Comparison of ENCODE assay signal across 8 cellular contexts in the genomic region with DNA sequence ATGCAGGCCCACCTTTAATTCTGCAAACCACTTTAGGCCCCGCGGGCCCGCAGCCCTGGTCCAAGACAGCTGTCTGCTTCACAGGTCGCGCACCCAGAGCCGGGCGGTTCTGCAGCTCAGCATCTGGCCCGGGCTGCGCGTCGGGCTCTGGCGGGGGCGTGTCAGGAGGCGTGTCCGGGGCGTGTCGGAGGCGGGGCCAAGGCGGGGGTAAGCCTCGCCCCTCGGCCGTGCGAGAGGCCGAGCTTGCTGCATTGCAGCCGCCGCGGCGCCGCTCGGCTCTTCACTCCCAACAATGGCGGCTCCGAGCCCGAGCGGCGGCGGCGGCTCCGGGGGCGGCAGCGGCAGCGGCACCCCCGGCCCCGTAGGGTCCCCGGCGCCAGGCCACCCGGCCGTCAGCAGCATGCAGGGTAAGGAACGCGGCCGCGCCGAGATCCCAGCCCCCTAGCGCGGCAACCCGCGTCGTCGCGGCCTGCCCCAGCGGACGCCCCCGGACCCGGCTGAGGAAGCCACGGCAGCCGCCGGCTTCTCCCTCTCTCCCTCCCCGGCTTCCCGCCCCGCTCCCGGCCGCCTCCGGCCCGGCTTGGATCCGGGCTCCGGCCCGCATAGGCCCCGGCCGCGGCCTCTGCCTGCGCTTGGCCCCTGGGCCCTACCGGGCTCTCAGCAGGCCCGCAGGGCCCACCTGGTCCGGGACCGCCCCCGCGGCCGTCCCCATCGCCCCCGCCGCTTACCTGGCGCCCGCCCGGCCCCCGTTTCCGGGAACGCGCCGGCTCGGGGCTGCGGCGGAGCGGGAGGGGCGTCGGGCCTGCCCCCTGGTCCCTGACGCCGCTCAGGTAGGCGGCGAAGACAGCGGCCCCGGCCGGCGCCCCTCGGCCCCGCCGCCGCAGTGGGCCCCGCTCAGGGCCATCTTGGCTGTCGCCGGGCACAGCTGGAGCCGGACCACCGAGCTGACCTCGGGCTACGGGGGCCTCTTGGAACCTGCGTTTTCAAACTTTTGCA. TPM values are rescaled to one million over a fixed set of nuclear protein-coding genes. Genes with fewer than 3 reads are reported as not detected.
DNase-seq lines count a peak whose midpoint lies in the region; ATAC-seq and TF ChIP-seq lines count a peak whose summit lies in the region.

A gene (plus strand): TSS at position 283 of the 996 bp plus-strand sequence. CDS start 10 bp downstream, at position 293.

- H3K79me2 ChIP-seq in DOHH2 (ENCODE audit: control insufficient read depth, low read length) (peaks cover 47% of the 10 kb centered on the region), neural cell (replicated peaks; ENCODE audit: insufficient read depth, low read length) (peaks cover 45% of the 10 kb centered on the region)

- TF ChIP-seq CTCF in DOHH2 (IDR thresholded peaks at IDR 0.05; ENCODE audit: low read depth, low read length, poor library complexity, severe bottlenecking) (no peak), RWPE2 (IDR thresholded peaks at IDR 0.05; ENCODE audit: poor library complexity, severe bottlenecking) (no peak), neural cell (IDR thresholded peaks at IDR 0.05; ENCODE audit: poor library complexity, severe bottlenecking) (peak; percentile 11)

- H3K9me2 ChIP-seq in DOHH2 (replicated peaks; ENCODE audit: control insufficient read depth, low read length) (no peaks in the 10 kb centered on the region), neural cell (ENCODE audit: insufficient read depth, low read length) (no peaks in the 10 kb centered on the region)

- peaks cover 19% of the 10 kb centered on the region for H3K4me1 ChIP-seq in DOHH2 (ENCODE audit: control insufficient read depth, low read length)
- H3K4me1 ChIP-seq in RWPE2 (ENCODE audit: insufficient read depth, poor library complexity, severe bottlenecking), result peaks cover 33% of the 10 kb centered on the region

- in situ Hi-C loops in KBM-7 (cut with MboI; ENCODE audit: low pct_unique_long_range_greater_than_20kb, low sequenced_read_pairs), result no loop called here

- peak within 1 kb of the TSS; percentile 71 for H3K4me2 ChIP-seq in DOHH2 (ENCODE audit: low read length)
- H3K4me2 ChIP-seq in neural cell (ENCODE audit: low read length), result peak within 1 kb of the TSS; percentile 98

- H3K27me3 ChIP-seq in DOHH2 (ENCODE audit: control insufficient read depth, low read length), result peaks cover 11% of the 10 kb centered on the region
- H3K27me3 ChIP-seq in RWPE2 (ENCODE audit: insufficient read depth, poor library complexity, severe bottlenecking), result no peaks in the 10 kb centered on the region
- H3K27me3 ChIP-seq in neural cell (ENCODE audit: insufficient read depth, low read depth, low read length), result peaks cover 5% of the 10 kb centered on the region

- no peak within 1 kb of the TSS for H2AFZ ChIP-seq in neural cell (ENCODE audit: low read depth, low read length)

- H3K9ac ChIP-seq in neural cell (ENCODE audit: low read length), result peak within 1 kb of the TSS; percentile 90

- H3K4me1 Mint-ChIP-seq in stimulated activated naive CD8-positive, alpha-beta T cell treated with anti-CD3 and anti-CD28 coated beads, Interleukin-15, amount 100 ng/mL, for 72 hours, result peaks cover 42% of the 10 kb centered on the region

- H3F3A ChIP-seq in DOHH2 (ENCODE audit: control insufficient read depth, insufficient read depth) (no peaks in the 10 kb centered on the region), neural cell (ENCODE audit: insufficient read depth, low read length, poor library complexity, severe bottlenecking) (no peaks in the 10 kb centered on the region)

- H3K9me3 Mint-ChIP-seq in stimulated activated naive CD8-positive, alpha-beta T cell treated with anti-CD3 and anti-CD28 coated beads, Interleukin-15, amount 100 ng/mL, for 72 hours, result no peaks in the 10 kb centered on the region

- peak; percentile 93 for ATAC-seq in GM21717 (IDR thresholded peaks at IDR 0.05; ENCODE audit: unreplicated experiment)
- peak; percentile 83 for ATAC-seq in RWPE2 (ENCODE audit: low read depth)
- peak; percentile 97 for ATAC-seq in stimulated activated naive CD8-positive, alpha-beta T cell treated with anti-CD3 and anti-CD28 coated beads, Interleukin-15, amount 100 ng/mL, for 72 hours

- H3K36me3 ChIP-seq in DOHH2 (ENCODE audit: control insufficient read depth, low read length), result peaks cover 5% of the 10 kb centered on the region; the same call in 1 of the 2 replicates
- 0 out of 2 replicates have a peak, but pooled peaks cover 6% of the 10 kb centered on the region for H3K36me3 ChIP-seq in RWPE2 (ENCODE audit: low read depth)
- H3K36me3 ChIP-seq in neural cell (ENCODE audit: insufficient read depth, low read length), result no peaks in the 10 kb centered on the region

- DNase-seq in KBM-7 (peak; percentile 84), RWPE2 (ENCODE audit: low spot score) (peak; percentile 83), fibroblast of the conjunctiva (ENCODE audit: low read depth) (peak; percentile 76)
- peak; percentile 95 for DNase-seq in activated effector memory CD4-positive, alpha-beta T cell treated with Interleukin-2 at 50 U/mL for 16 hours
- DNase-seq in stimulated activated naive CD8-positive, alpha-beta T cell treated with anti-CD3 and anti-CD28 coated beads, Interleukin-15, amount 100 ng/mL, for 72 hours, result peak; percentile 92 to 94

- H3K27me3 Mint-ChIP-seq in stimulated activated naive CD8-positive, alpha-beta T cell treated with anti-CD3 and anti-CD28 coated beads, Interleukin-15, amount 100 ng/mL, for 72 hours, result peaks cover 10% of the 10 kb centered on the region

- H3K27ac ChIP-seq in DOHH2 (ENCODE audit: low read depth, low read length) (peak within 1 kb of the TSS; percentile 30), RWPE2 (ENCODE audit: poor library complexity, severe bottlenecking) (peak within 1 kb of the TSS; percentile 83), neural cell (ENCODE audit: low read length) (peak within 1 kb of the TSS; percentile 70)

- no peak for TF ChIP-seq RAD21 in neural cell (conservative IDR thresholded peaks at IDR 0.05)

- H4K20me1 ChIP-seq in DOHH2 (ENCODE audit: control insufficient read depth, insufficient read depth, low read depth, low read length), result peaks cover 14% of the 10 kb centered on the region
- no peaks in the 10 kb centered on the region for H4K20me1 ChIP-seq in neural cell (ENCODE audit: insufficient read depth)

- H3K9me3 ChIP-seq in DOHH2 (ENCODE audit: control insufficient read depth, insufficient read depth, low read length) (no peaks in the 10 kb centered on the region), RWPE2 (ENCODE audit: severe bottlenecking) (no peaks in the 10 kb centered on the region), neural cell (ENCODE audit: low read length) (no peaks in the 10 kb centered on the region)

- H3K4me3 Mint-ChIP-seq in stimulated activated naive CD8-positive, alpha-beta T cell treated with anti-CD3 and anti-CD28 coated beads, Interleukin-15, amount 100 ng/mL, for 72 hours, result peak within 1 kb of the TSS; percentile 80 to 82

- H3K4me3 ChIP-seq in DOHH2 (ENCODE audit: low read length), result peak within 1 kb of the TSS; percentile 80
- H3K4me3 ChIP-seq in RWPE2 (ENCODE audit: severe bottlenecking), result peak within 1 kb of the TSS; percentile 90
- H3K4me3 ChIP-seq in neural cell (ENCODE audit: low read length), result peak within 1 kb of the TSS; percentile 78

- peak; percentile 21 for TF ChIP-seq EP300 in neural cell (conservative IDR thresholded peaks at IDR 0.05; ENCODE audit: poor library complexity, severe bottlenecking)

- peak within 1 kb of the TSS; percentile 65 to 90 for H3K27ac Mint-ChIP-seq in stimulated activated naive CD8-positive, alpha-beta T cell treated with anti-CD3 and anti-CD28 coated beads, Interleukin-15, amount 100 ng/mL, for 72 hours

TF ChIP-seq in neural cell, 6 proteins besides CTCF, POLR2A, EP300 and RAD21:
- TF ChIP-seq SMC3 (conservative IDR thresholded peaks at IDR 0.05; ENCODE audit: poor library complexity) (peak; percentile 23), MXI1 (conservative IDR thresholded peaks at IDR 0.05; ENCODE audit: poor library complexity, severe bottlenecking) (peak; percentile 63), POLR2AphosphoS5 (IDR thresholded peaks at IDR 0.05) (peak; percentile 92), EZH2 (IDR thresholded peaks at IDR 0.05; ENCODE audit: borderline replicate concordance, insufficient read depth, low read length, poor library complexity, severe bottlenecking) (no peak), TAF1 (IDR thresholded peaks at IDR 0.05; ENCODE audit: low read depth) (peak; percentile 76)
- TF ChIP-seq, protein P1, sequence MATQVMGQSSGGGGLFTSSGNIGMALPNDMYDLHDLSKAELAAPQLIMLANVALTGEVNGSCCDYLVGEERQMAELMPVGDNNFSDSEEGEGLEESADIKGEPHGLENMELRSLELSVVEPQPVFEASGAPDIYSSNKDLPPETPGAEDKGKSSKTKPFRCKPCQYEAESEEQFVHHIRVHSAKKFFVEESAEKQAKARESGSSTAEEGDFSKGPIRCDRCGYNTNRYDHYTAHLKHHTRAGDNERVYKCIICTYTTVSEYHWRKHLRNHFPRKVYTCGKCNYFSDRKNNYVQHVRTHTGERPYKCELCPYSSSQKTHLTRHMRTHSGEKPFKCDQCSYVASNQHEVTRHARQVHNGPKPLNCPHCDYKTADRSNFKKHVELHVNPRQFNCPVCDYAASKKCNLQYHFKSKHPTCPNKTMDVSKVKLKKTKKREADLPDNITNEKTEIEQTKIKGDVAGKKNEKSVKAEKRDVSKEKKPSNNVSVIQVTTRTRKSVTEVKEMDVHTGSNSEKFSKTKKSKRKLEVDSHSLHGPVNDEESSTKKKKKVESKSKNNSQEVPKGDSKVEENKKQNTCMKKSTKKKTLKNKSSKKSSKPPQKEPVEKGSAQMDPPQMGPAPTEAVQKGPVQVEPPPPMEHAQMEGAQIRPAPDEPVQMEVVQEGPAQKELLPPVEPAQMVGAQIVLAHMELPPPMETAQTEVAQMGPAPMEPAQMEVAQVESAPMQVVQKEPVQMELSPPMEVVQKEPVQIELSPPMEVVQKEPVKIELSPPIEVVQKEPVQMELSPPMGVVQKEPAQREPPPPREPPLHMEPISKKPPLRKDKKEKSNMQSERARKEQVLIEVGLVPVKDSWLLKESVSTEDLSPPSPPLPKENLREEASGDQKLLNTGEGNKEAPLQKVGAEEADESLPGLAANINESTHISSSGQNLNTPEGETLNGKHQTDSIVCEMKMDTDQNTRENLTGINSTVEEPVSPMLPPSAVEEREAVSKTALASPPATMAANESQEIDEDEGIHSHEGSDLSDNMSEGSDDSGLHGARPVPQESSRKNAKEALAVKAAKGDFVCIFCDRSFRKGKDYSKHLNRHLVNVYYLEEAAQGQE (IDR thresholded peaks at IDR 0.05; ENCODE audit: borderline replicate concordance), result peak; percentile 75

RNA-seq across cellular contexts. Expression of the gene that starts here (rescaled TPM):
- polyA plus RNA-seq in neural cell, result 69.6 and 78.4 TPM in 2 replicates
- polyA minus RNA-seq in neural cell, result 150 and 158 TPM in 2 replicates

Comparison
In these comparisons a context has a peak if more than half of its experiments do, and no peak if none do; other contexts are left out.
1. Peak in every context shown above with its lines: DNase-seq, ATAC-seq, H3K4me3 ChIP-seq and H3K27ac ChIP-seq.
2. H3K27ac ChIP-seq: peak in every context shown above with its lines; median percentile 83 in RWPE2; 70 in neural cell; 30 in DOHH2.